19 cellular contexts compared by ENCODE assay signal in the genomic region with DNA sequence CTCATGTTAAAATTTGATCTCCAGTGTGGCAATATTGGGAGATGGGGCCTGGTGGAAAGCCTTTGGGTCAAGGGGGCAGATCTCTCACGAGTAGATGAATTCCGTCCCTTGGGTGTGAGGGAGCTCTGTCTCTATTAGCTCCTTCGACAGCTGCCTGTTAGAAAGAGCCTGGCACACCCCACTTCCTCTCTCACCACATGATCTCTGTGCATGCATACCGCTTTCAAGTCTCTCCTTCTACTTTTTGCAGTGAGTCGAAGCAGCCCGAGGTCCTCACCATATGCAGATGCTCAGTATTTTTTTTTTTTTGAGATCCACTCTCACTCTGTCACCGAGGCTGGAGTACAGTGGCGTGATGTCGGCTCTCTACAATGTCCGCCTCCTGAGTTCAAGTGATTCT.
"Had no signal": no experiment of that assay in that cellular context is flagged by ENCODE, and none has a peak within 500 bp of the region (broad histone marks: within the 10 kb centered on the region; RNA-seq: fewer than 3 reads in every experiment).

No MANE protein-coding gene starts in this region.

- DNase-seq: activated CD4-positive, alpha-beta T cell treated with anti-CD3 and anti-CD28 coated beads for 1 hour; activated CD8-positive, alpha-beta memory T cell treated with anti-CD3 and anti-CD28 coated beads for 24 hours; activated CD8-positive, alpha-beta memory T cell treated with anti-CD3 and anti-CD28 coated beads, Interleukin-2, amount 50 U/mL, for 48 hours; activated effector memory CD4-positive, alpha-beta T cell treated with Interleukin-2 at 50 U/mL for 16 hours; activated naive CD4-positive, alpha-beta T cell treated with anti-CD3 and anti-CD28 coated beads, Interleukin-2, amount 50 U/mL, for 16 hours; activated T-cell treated with anti-CD3 and anti-CD28 coated beads, Interleukin-2, amount 50 U/mL, for 48 hours; cerebellar nuclear complex; effector CD4-positive, alpha-beta T cell; heart left ventricle; kidney glomerular epithelial cell; left ventricle myocardium superior; natural killer cell; ovary; sigmoid colon; stimulated activated CD4-positive, alpha-beta T cell treated with anti-CD3 and anti-CD28 coated beads, Interleukin-4, amount 100 ng/mL, for 24 hours; tibial artery had no signal

- H3K9me3 ChIP-seq: ovary, sigmoid colon had no signal

- H3K4me1 ChIP-seq: ascending aorta, heart left ventricle had no signal

- H3K27ac ChIP-seq: ascending aorta, heart left ventricle, ovary, sigmoid colon, tibial artery had no signal

- H3K4me3 ChIP-seq: ascending aorta, heart left ventricle, ovary, sigmoid colon, tibial artery had no signal

- FAIRE-seq: frontal cortex, urothelium cell line had no signal

- H3K36me3 ChIP-seq: ascending aorta, heart left ventricle, ovary, sigmoid colon, tibial artery had no signal

- H3K27me3 ChIP-seq: ascending aorta, heart left ventricle, ovary, sigmoid colon, tibial artery had no signal
